3 cellular contexts compared by ENCODE assay signal in the genomic region with DNA sequence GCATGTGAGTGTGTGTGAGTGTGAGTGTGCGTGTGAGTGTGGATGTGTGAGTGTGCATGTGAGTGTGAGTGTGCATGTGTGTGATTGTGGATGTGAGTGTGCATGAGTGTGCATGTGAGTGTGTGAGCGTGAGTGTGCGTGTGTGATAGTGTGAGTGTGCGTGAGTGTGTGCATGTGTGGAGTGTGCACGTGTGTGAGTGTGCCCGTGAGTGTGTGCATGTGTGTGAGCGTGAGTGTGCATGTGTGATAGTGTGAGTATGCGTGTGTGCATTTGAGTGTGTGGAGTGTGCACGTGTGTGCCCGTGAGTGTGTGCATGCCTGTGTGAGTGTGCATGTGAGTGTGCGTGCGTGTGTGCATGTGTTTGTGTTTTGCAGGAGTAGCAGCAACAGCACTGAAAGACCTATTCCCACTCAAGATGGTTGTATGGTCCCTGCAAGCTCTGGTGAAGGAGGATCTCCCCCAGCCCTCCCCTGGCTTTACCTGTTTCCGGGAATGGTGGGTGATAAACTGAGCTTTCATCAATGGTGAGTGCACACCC.
TF ChIP-seq lines count a peak whose summit lies in the region.

No MANE protein-coding gene starts in this region.

TF ChIP-seq in GM12891, 5 proteins besides CTCF, POLR2A, EP300 and RAD21:
- no peak for TF ChIP-seq PAX5 (IDR thresholded peaks at IDR 0.05; ENCODE audit: insufficient read depth, low read length, severe bottlenecking)
- TF ChIP-seq TAF1 (IDR thresholded peaks at IDR 0.05; ENCODE audit: low read depth, low read length), result no peak
- TF ChIP-seq POU2F2 (IDR thresholded peaks at IDR 0.05; ENCODE audit: low read depth, low read length), result 0 out of 2 replicates have a peak, but pooled peaks have one; percentile 17

TF ChIP-seq in IMR-90, 13 proteins besides CTCF, POLR2A, EP300 and RAD21:
- no peak for TF ChIP-seq RCOR1 (IDR thresholded peaks at IDR 0.05; ENCODE audit: insufficient replicate concordance, low read length)
- no peak for TF ChIP-seq MAZ (IDR thresholded peaks at IDR 0.05; ENCODE audit: borderline replicate concordance, low read depth, low read length)
- no peak for TF ChIP-seq CHD1 (IDR thresholded peaks at IDR 0.05; ENCODE audit: low read depth, low read length)
- no peak for TF ChIP-seq NFE2L2 (IDR thresholded peaks at IDR 0.05; ENCODE audit: low read depth, low read length)
- TF ChIP-seq RFX5 (IDR thresholded peaks at IDR 0.05; ENCODE audit: low read depth, low read length), result no peak
- TF ChIP-seq ELK1 (IDR thresholded peaks at IDR 0.05; ENCODE audit: borderline replicate concordance, low read depth, low read length), result no peak
- TF ChIP-seq SMC3 (IDR thresholded peaks at IDR 0.05; ENCODE audit: low read depth, low read length), result no peak
- TF ChIP-seq MXI1 (IDR thresholded peaks at IDR 0.05; ENCODE audit: borderline replicate concordance, low read depth, low read length), result no peak
- no peak for TF ChIP-seq BHLHE40 (IDR thresholded peaks at IDR 0.05; ENCODE audit: low read depth, low read length)
- TF ChIP-seq CEBPB (IDR thresholded peaks at IDR 0.05; ENCODE audit: low read depth, low read length), result no peak
- no peak for TF ChIP-seq USF2 (IDR thresholded peaks at IDR 0.05; ENCODE audit: low read depth, low read length)
- TF ChIP-seq FOS (IDR thresholded peaks at IDR 0.05; ENCODE audit: low read depth, low read length), result no peak
TF ChIP-seq in IMR-90: peak in this region for 0.

TF ChIP-seq in H1, 55 proteins besides CTCF, POLR2A, EP300 and RAD21:
- TF ChIP-seq, protein P1, sequence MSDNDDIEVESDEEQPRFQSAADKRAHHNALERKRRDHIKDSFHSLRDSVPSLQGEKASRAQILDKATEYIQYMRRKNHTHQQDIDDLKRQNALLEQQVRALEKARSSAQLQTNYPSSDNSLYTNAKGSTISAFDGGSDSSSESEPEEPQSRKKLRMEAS (IDR thresholded peaks at IDR 0.05), result no peak
- TF ChIP-seq ASH2L (IDR thresholded peaks at IDR 0.05; ENCODE audit: low read length) (peak; percentile 71), BRCA1 (IDR thresholded peaks at IDR 0.05; ENCODE audit: low read depth, low read length) (no peak), GTF2F1 (IDR thresholded peaks at IDR 0.05; ENCODE audit: borderline replicate concordance, low read depth, low read length) (no peak)
